22 cellular contexts compared by ENCODE assay signal in the genomic region with DNA sequence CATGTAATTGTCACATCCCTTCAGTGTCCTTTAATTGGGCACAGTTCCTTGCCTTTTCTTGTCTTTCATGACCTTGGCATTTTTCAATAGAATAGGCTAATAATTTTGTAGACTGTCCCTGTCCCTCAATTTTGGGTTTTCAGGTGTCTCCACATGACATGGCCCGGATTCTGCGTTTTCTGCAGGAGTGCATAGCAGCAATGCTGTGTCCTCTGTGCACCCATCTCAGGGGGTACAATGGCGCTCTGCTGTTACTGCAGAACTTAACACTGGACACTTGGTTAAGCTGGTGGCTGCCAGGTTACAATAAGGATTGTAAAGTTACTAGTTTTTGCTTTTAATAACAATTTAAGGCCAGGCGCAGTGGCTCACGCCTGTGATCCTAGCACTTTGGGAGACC.
"Had no signal": no experiment of that assay in that cellular context is flagged by ENCODE, and none has a peak within 500 bp of the region (broad histone marks: within the 10 kb centered on the region; RNA-seq: fewer than 3 reads in every experiment).

No MANE protein-coding gene starts in this region.

- H3K9me3 Mint-ChIP-seq: dendritic cell treated with granulocyte-macrophage colony-stimulating factor and Interleukin-4, amounts not matched to agents 40 ng/mL and 50 ng/mL, for 4 days; neural crest cell; stimulated activated naive CD8-positive, alpha-beta T cell treated with anti-CD3 and anti-CD28 coated beads, Interleukin-15, amount 100 ng/mL, for 72 hours; T-helper 2 cell treated with Interferon-gamma antibody and Interleukin-4, amounts not matched to agents 5 μg/mL and 100 μg/mL, for 36 hours; type B pancreatic cell had no signal

- H3K27ac Mint-ChIP-seq: dendritic cell treated with granulocyte-macrophage colony-stimulating factor and Interleukin-4, amounts not matched to agents 40 ng/mL and 50 ng/mL, for 4 days; T-helper 2 cell treated with Interferon-gamma antibody and Interleukin-4, amounts not matched to agents 5 μg/mL and 100 μg/mL, for 36 hours had no signal

- DNase-seq: activated CD4-positive, alpha-beta T cell treated with anti-CD3 and anti-CD28 coated beads for 48 hours; activated CD4-positive, alpha-beta T cell treated with anti-CD3 and anti-CD28 coated beads, Interleukin-2, amount 50 U/mL, for 48 hours; activated CD8-positive, alpha-beta memory T cell treated with anti-CD3 and anti-CD28 coated beads for 24 hours; amniotic stem cell; brain microvascular endothelial cell; caudate nucleus; effector CD4-positive, alpha-beta T cell; left ventricle myocardium superior; nucleus accumbens; right cardiac atrium; stimulated activated CD4-positive, alpha-beta T cell treated with anti-CD3 and anti-CD28 coated beads, Interleukin-12 subunit alpha, Interleukin-12 subunit beta, amount 100 ng/mL, for 4 hours; stimulated activated CD4-positive, alpha-beta T cell treated with anti-CD3 and anti-CD28 coated beads, Interleukin-4, amount 100 ng/mL, for 1 hour; stimulated activated naive CD8-positive, alpha-beta T cell treated with anti-CD3 and anti-CD28 coated beads, Interleukin-15, amount 100 ng/mL, for 72 hours; substantia nigra; T-helper 1 cell had no signal

- H3K36me3 ChIP-seq: brain microvascular endothelial cell, pancreas, vagina had no signal

- H3K4me1 ChIP-seq: pancreas, vagina had no signal

- H3K36me3 Mint-ChIP-seq: type B pancreatic cell had no signal

- H3K4me3 Mint-ChIP-seq: dendritic cell treated with granulocyte-macrophage colony-stimulating factor and Interleukin-4, amounts not matched to agents 40 ng/mL and 50 ng/mL, for 4 days; neural crest cell; stimulated activated naive CD8-positive, alpha-beta T cell treated with anti-CD3 and anti-CD28 coated beads, Interleukin-15, amount 100 ng/mL, for 72 hours; T-helper 2 cell treated with Interferon-gamma antibody and Interleukin-4, amounts not matched to agents 5 μg/mL and 100 μg/mL, for 36 hours; type B pancreatic cell had no signal

- H3K27me3 Mint-ChIP-seq: dendritic cell treated with granulocyte-macrophage colony-stimulating factor and Interleukin-4, amounts not matched to agents 40 ng/mL and 50 ng/mL, for 4 days; stimulated activated naive CD8-positive, alpha-beta T cell treated with anti-CD3 and anti-CD28 coated beads, Interleukin-15, amount 100 ng/mL, for 72 hours had no signal

- H3K4me3 ChIP-seq: pancreas, vagina had no signal

- H3K9me3 ChIP-seq: pancreas, vagina had no signal

- H3K27ac ChIP-seq: brain microvascular endothelial cell, epithelial cell of prostate, pancreas, vagina had no signal

- H3K27me3 ChIP-seq: brain microvascular endothelial cell, pancreas, vagina had no signal

- ATAC-seq: left ventricle myocardium superior; pancreas; right cardiac atrium; stimulated activated naive CD8-positive, alpha-beta T cell treated with anti-CD3 and anti-CD28 coated beads, Interleukin-15, amount 100 ng/mL, for 72 hours had no signal
